ENCODE assay signal across 2 cellular contexts in genomic region chr4:105569014-105569850, GRCh38.
TF ChIP-seq lines count a peak whose summit lies in the region.

No MANE protein-coding gene starts in this region.

TF ChIP-seq in SK-N-SH treated with all-trans-retinoic acid at 6 μM for 48 hours, 23 proteins besides CTCF, POLR2A, EP300 and RAD21 (continued from another document):
- TF ChIP-seq, protein P1, sequence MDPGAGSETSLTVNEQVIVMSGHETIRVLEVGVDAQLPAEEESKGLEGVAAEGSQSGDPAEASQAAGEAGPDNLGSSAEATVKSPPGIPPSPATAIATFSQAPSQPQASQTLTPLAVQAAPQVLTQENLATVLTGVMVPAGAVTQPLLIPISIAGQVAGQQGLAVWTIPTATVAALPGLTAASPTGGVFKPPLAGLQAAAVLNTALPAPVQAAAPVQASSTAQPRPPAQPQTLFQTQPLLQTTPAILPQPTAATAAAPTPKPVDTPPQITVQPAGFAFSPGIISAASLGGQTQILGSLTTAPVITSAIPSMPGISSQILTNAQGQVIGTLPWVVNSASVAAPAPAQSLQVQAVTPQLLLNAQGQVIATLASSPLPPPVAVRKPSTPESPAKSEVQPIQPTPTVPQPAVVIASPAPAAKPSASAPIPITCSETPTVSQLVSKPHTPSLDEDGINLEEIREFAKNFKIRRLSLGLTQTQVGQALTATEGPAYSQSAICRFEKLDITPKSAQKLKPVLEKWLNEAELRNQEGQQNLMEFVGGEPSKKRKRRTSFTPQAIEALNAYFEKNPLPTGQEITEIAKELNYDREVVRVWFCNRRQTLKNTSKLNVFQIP (CRISPR knock-in tag; IDR thresholded peaks at IDR 0.05; ENCODE audit: borderline replicate concordance, low read depth) = no peak
- TF ChIP-seq ZNF565 (CRISPR knock-in tag; conservative IDR thresholded peaks at IDR 0.05; ENCODE audit: low read depth) = no peak
TF ChIP-seq in SK-N-SH treated with all-trans-retinoic acid at 6 μM for 48 hours: peak in this region for 1.

TF ChIP-seq in SK-N-SH, 30 proteins besides CTCF, POLR2A, EP300 and RAD21:
- TF ChIP-seq, protein P2, sequence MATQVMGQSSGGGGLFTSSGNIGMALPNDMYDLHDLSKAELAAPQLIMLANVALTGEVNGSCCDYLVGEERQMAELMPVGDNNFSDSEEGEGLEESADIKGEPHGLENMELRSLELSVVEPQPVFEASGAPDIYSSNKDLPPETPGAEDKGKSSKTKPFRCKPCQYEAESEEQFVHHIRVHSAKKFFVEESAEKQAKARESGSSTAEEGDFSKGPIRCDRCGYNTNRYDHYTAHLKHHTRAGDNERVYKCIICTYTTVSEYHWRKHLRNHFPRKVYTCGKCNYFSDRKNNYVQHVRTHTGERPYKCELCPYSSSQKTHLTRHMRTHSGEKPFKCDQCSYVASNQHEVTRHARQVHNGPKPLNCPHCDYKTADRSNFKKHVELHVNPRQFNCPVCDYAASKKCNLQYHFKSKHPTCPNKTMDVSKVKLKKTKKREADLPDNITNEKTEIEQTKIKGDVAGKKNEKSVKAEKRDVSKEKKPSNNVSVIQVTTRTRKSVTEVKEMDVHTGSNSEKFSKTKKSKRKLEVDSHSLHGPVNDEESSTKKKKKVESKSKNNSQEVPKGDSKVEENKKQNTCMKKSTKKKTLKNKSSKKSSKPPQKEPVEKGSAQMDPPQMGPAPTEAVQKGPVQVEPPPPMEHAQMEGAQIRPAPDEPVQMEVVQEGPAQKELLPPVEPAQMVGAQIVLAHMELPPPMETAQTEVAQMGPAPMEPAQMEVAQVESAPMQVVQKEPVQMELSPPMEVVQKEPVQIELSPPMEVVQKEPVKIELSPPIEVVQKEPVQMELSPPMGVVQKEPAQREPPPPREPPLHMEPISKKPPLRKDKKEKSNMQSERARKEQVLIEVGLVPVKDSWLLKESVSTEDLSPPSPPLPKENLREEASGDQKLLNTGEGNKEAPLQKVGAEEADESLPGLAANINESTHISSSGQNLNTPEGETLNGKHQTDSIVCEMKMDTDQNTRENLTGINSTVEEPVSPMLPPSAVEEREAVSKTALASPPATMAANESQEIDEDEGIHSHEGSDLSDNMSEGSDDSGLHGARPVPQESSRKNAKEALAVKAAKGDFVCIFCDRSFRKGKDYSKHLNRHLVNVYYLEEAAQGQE (IDR thresholded peaks at IDR 0.05; ENCODE audit: low read depth, low read length) = no peak
- no peak for TF ChIP-seq EZH2phosphoT487 (IDR thresholded peaks at IDR 0.05; ENCODE audit: borderline replicate concordance, low read depth)
- TF ChIP-seq TAF1 (IDR thresholded peaks at IDR 0.05; ENCODE audit: borderline replicate concordance, low read depth, low read length) = no peak
- no peak for TF ChIP-seq FOSL2 (IDR thresholded peaks at IDR 0.05; ENCODE audit: borderline replicate concordance, low read depth)
- TF ChIP-seq JUND (IDR thresholded peaks at IDR 0.05) = no peak
- no peak for TF ChIP-seq TEAD4 (IDR thresholded peaks at IDR 0.05; ENCODE audit: borderline replicate concordance, insufficient read depth)
- TF ChIP-seq NRF1 (IDR thresholded peaks at IDR 0.05; ENCODE audit: low read depth, low read length) = no peak
- TF ChIP-seq RCOR1 (IDR thresholded peaks at IDR 0.05; ENCODE audit: low read length) = no peak
- no peak for TF ChIP-seq PBX3 (IDR thresholded peaks at IDR 0.05)
- TF ChIP-seq, protein P3, sequence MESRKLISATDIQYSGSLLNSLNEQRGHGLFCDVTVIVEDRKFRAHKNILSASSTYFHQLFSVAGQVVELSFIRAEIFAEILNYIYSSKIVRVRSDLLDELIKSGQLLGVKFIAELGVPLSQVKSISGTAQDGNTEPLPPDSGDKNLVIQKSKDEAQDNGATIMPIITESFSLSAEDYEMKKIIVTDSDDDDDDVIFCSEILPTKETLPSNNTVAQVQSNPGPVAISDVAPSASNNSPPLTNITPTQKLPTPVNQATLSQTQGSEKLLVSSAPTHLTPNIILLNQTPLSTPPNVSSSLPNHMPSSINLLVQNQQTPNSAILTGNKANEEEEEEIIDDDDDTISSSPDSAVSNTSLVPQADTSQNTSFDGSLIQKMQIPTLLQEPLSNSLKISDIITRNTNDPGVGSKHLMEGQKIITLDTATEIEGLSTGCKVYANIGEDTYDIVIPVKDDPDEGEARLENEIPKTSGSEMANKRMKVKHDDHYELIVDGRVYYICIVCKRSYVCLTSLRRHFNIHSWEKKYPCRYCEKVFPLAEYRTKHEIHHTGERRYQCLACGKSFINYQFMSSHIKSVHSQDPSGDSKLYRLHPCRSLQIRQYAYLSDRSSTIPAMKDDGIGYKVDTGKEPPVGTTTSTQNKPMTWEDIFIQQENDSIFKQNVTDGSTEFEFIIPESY (IDR thresholded peaks at IDR 0.05; ENCODE audit: borderline replicate concordance, low read depth) = no peak
- no peak for TF ChIP-seq GATA2 (CRISPR knock-in tag; IDR thresholded peaks at IDR 0.05)
- no peak for TF ChIP-seq POLR2AphosphoS5 (IDR thresholded peaks at IDR 0.05; ENCODE audit: low read depth, low read length)
- no peak for TF ChIP-seq RXRA (IDR thresholded peaks at IDR 0.05; ENCODE audit: borderline replicate concordance, low read depth)
- no peak for TF ChIP-seq GABPA (IDR thresholded peaks at IDR 0.05; ENCODE audit: low read depth)
- no peak for TF ChIP-seq IRF3 (IDR thresholded peaks at IDR 0.05; ENCODE audit: low read depth, low read length)
- no peak for TF ChIP-seq SIN3A (IDR thresholded peaks at IDR 0.05; ENCODE audit: borderline replicate concordance, low read depth, low read length)
